8 cellular contexts compared by ENCODE assay signal in genomic region chr19:3343619-3344502, GRCh38. TPM values are rescaled to one million over a fixed set of nuclear protein-coding genes. Genes with fewer than 3 reads are reported as not detected.
A peak's percentile ranks its signal among the peaks of the same experiment; 100 is the strongest.
DNase-seq lines count a peak whose midpoint lies in the region; ATAC-seq and TF ChIP-seq lines count a peak whose summit lies in the region.

No MANE protein-coding gene starts in this region.

- peak overlapping the region; percentile 71 for H3K27ac ChIP-seq in Panc1 (ENCODE audit: low read length)
- peak overlapping the region; percentile 89 for H3K27ac ChIP-seq in right cardiac atrium (ENCODE audit: low read length)
- H3K27ac ChIP-seq in skeletal muscle tissue (ENCODE audit: low read depth, low read length) = no peak overlapping the region

- peak overlapping the region in 1 of 3 donors; percentile 66 for H3K9ac ChIP-seq in skeletal muscle tissue (ENCODE audit: low read depth in 1 of 3, low read length in 3 of 3)

- CTCF ChIA-PET in Panc1 (lab: Charles Lee) = interaction anchor here (0.5 kb wide), 2 partner anchors 86 to 124 kb away, joined by 3 to 4 read pairs; no protein-coding TSS in a partner anchor

- 40% methylated on average over 26 of the region's 26 CpGs for WGBS in right cardiac atrium

- H3K27me3 ChIP-seq in Panc1 (ENCODE audit: control insufficient read depth, insufficient read depth, low read length) (no peaks in the 10 kb centered on the region), right cardiac atrium (ENCODE audit: control insufficient read depth, insufficient read depth) (no peaks in the 10 kb centered on the region), skeletal muscle tissue (ENCODE audit: control insufficient read depth in 3 of 3, insufficient read depth in 3 of 3, low read length in 3 of 3) (no peaks in the 10 kb centered on the region)

- intact Hi-C loops in Panc1 (cut with micrococcal nuclease; ENCODE audit: unreplicated experiment) (no loop called here), right cardiac atrium (cut with DNase I) (no loop called here)

- ATAC-seq in GM18867 (IDR thresholded peaks at IDR 0.05; ENCODE audit: unreplicated experiment) (peak; percentile 81), Panc1 (peak; percentile 90), right cardiac atrium (peak; percentile 84 to 87), GM19452 (IDR thresholded peaks at IDR 0.05; ENCODE audit: unreplicated experiment) (no peak)

- no peaks in the 10 kb centered on the region for H3K9me3 ChIP-seq in Panc1 (ENCODE audit: control insufficient read depth, insufficient read depth, low read depth, low read length)
- no peaks in the 10 kb centered on the region for H3K9me3 ChIP-seq in right cardiac atrium (ENCODE audit: control insufficient read depth, low read length)
- no peaks in the 10 kb centered on the region for H3K9me3 ChIP-seq in skeletal muscle tissue (ENCODE audit: control insufficient read depth in 3 of 3, low read length in 3 of 3)

- POLR2A ChIA-PET in Panc1 (lab: Charles Lee) = no interaction called here

- peak; percentile 98 for DNase-seq in AG08395 (ENCODE audit: low spot score)
- no peak for DNase-seq in Panc1 (ENCODE audit: low read depth, low spot score)
- peak in 52 of 56 donors; percentile 20 to 85 (median 69) for DNase-seq in amygdala (lab: John Stamatoyannopoulos, UW)
- peak; percentile 89 to 95 (median 92) for DNase-seq in right cardiac atrium
- DNase-seq in NCI-H748 treated with DMSO at 0.1 percent for 48 hours (lab: John Stamatoyannopoulos, UW) = no peak

- H3K36me3 ChIP-seq in Panc1 (ENCODE audit: control insufficient read depth, insufficient read depth, low read length) (no peaks in the 10 kb centered on the region), skeletal muscle tissue (ENCODE audit: control insufficient read depth in 3 of 3, insufficient read depth in 3 of 3, low read length in 3 of 3) (no peaks in the 10 kb centered on the region)

- H3K4me1 ChIP-seq in Panc1 (ENCODE audit: control insufficient read depth, insufficient read depth, low read length) (peaks cover 27% of the 10 kb centered on the region), right cardiac atrium (ENCODE audit: control insufficient read depth, insufficient read depth, low read length) (peaks cover 6% of the 10 kb centered on the region), skeletal muscle tissue (ENCODE audit: control insufficient read depth in 3 of 3, insufficient read depth in 3 of 3, low read length in 3 of 3) (peaks cover 16 to 25% (median 20%) of the 10 kb centered on the region in 3 donors)

- no TSS peak for BruUV-seq in Panc1 (replicated peaks; lab: Mats Ljungman, UMichigan)

- H3K4me3 ChIP-seq in Panc1 (ENCODE audit: low read depth in 2 of 2, low read length in 2 of 2) (peak overlapping the region; percentile 35 to 46), right cardiac atrium (ENCODE audit: low read length) (peak overlapping the region; percentile 17), skeletal muscle tissue (ENCODE audit: low read length in 3 of 3) (peak overlapping the region; percentile 51 to 65 (median 54))

- no peak for TF ChIP-seq CTCF in Panc1 (IDR thresholded peaks at IDR 0.05)

- in situ Hi-C loops in Panc1 (cut with HindIII; ENCODE audit: low pct_unique_long_range_greater_than_20kb, low sequenced_read_pairs) = no loop called here

RNA-seq across cellular contexts. Expression of gene NFIC, which starts 22.5 kb away (rescaled TPM):
- total RNA-seq in Panc1 (2021; ENCODE audit: unreplicated experiment) (120 TPM), right cardiac atrium (100 to 1,000 TPM; 175 to 223 (median 188) TPM), skeletal muscle tissue (8.4 TPM)
- 56.0 TPM for polyA plus RNA-seq in Panc1 (2012; ENCODE audit: insufficient read length)
- polyA plus RNA-seq in right cardiac atrium = 186 TPM

Comparison
In these comparisons a context has a peak if more than half of its experiments do, and no peak if none do; other contexts are left out.
1. DNase-seq: peak in AG08395 (single experiment), amygdala (52 of 56) and right cardiac atrium (3 of 3); none in Panc1 (single experiment) and NCI-H748 treated with DMSO at 0.1 percent for 48 hours (single experiment).
2. RNA of gene NFIC, which starts 22.5 kb away (total RNA-seq): 175 to 223 TPM in right cardiac atrium and 120 TPM in Panc1 (single experiment); 8.4 TPM in skeletal muscle tissue (single experiment); every median in the first group is over 10 times any median in the second.
3. Peak in every context shown above with its lines, with median percentiles within 50 percentile points of each other: H3K4me3 ChIP-seq.